In the genomic region with DNA sequence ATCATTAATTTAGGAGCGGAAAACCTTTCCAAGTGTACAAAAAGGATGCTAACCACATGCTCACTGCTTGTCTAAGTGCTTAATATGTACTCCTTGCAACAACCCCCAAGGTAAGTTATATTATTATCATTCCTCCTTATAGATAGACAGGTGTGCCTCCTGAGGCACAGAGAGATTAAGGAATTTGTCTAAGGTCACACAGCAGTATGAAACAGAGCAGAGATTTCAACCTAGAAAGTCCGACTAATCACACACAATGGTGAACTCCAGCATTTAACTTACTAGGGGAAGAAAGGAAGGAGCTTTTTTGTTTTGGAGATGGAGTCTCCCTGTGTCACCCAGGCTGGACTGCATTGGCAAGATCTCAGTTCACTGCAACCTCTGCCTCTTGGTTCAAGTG, we compare ENCODE assay signal across 33 cellular contexts.
"Had no signal": no experiment of that assay in that cellular context is flagged by ENCODE, and none has a peak within 500 bp of the region (broad histone marks: within the 10 kb centered on the region; RNA-seq: fewer than 3 reads in every experiment).

No MANE protein-coding gene starts in this region.

- H3K36me3 ChIP-seq: adrenal gland, ascending aorta, brain microvascular endothelial cell, breast epithelium, cardiac muscle cell had no signal

- H3K27me3 ChIP-seq: adrenal gland, ascending aorta, body of pancreas, brain microvascular endothelial cell, breast epithelium, cardiac muscle cell had no signal

- DNase-seq: activated effector memory CD4-positive, alpha-beta T cell treated with anti-CD3 and anti-CD28 coated beads, Interleukin-2, amount 50 U/mL, for 16 hours; activated effector memory CD4-positive, alpha-beta T cell treated with Interleukin-2 at 50 U/mL for 16 hours; activated gamma-delta T cell; activated gamma-delta T cell treated with Interleukin-2 at 50 U/mL for 16 hours; activated naive CD4-positive, alpha-beta T cell; activated naive CD4-positive, alpha-beta T cell treated with anti-CD3 and anti-CD28 coated beads for 36 hours; activated naive CD4-positive, alpha-beta T cell treated with anti-CD3 and anti-CD28 coated beads, Interleukin-2, amount 10 ng/mL, durations not matched to agents 7 days and 5 days; activated naive CD4-positive, alpha-beta T cell treated with anti-CD3 and anti-CD28 coated beads, Interleukin-2, amount 50 U/mL, for 16 hours; activated naive CD4-positive, alpha-beta T cell treated with Interleukin-2 at 50 U/mL for 16 hours; activated naive CD8-positive, alpha-beta T cell treated with anti-CD3 and anti-CD28 coated beads for 36 hours; activated naive CD8-positive, alpha-beta T cell treated with anti-CD3 and anti-CD28 coated beads, Interleukin-2, amount 10 ng/mL, durations not matched to agents 7 days and 5 days; activated naive CD8-positive, alpha-beta T cell treated with anti-CD3 and anti-CD28 coated beads, Interleukin-2, amount 50 U/mL, for 24 hours; activated T-cell treated with anti-CD3 and anti-CD28 coated beads, Interleukin-2, amount 50 U/mL, for 24 hours; activated T-cell treated with anti-CD3 and anti-CD28 coated beads, Interleukin-2, amount 50 U/mL, for 4 hours; activated T-cell treated with anti-CD3 and anti-CD28 coated beads, Interleukin-2, amount 50 U/mL, for 48 hours; activated T-cell treated with anti-CD3 and anti-CD28 coated beads, Interleukin-2, amount 50 U/mL, for 72 hours; adrenal gland; amniotic stem cell; amygdala; anterior cingulate cortex; aorta; body of pancreas; brain microvascular endothelial cell; caudate nucleus; central memory CD4-positive, alpha-beta T cell; cerebellar nuclear complex had no signal

- H3K27ac ChIP-seq: adrenal gland, ascending aorta, body of pancreas, brain microvascular endothelial cell, breast epithelium, cardiac muscle cell had no signal

- H3K9me3 ChIP-seq: adrenal gland, ascending aorta, body of pancreas, breast epithelium had no signal

- FAIRE-seq: astrocyte, bronchial epithelial cell had no signal

- ATAC-seq: activated naive CD4-positive, alpha-beta T cell treated with anti-CD3 and anti-CD28 coated beads, Interleukin-2, amount 50 U/mL, for 72 hours; activated naive CD8-positive, alpha-beta T cell treated with anti-CD3 and anti-CD28 coated beads, Interleukin-2, amount 50 U/mL, for 24 hours; activated T-cell treated with anti-CD3 and anti-CD28 coated beads, Interleukin-2, amount 50 U/mL, for 4 hours; activated T-cell treated with anti-CD3 and anti-CD28 coated beads, Interleukin-2, amount 50 U/mL, for 72 hours; activated T-helper 17 cell treated with anti-CD3 and anti-CD28 coated beads, Interleukin-2, amount 50 U/mL, for 72 hours; body of pancreas had no signal

- H3K4me3 ChIP-seq: adrenal gland, ascending aorta, body of pancreas, breast epithelium, cardiac muscle cell had no signal

- H3K4me1 ChIP-seq: adrenal gland, ascending aorta, body of pancreas, breast epithelium had no signal
